Comparison of ENCODE assay signal across 8 cellular contexts in the genomic region with DNA sequence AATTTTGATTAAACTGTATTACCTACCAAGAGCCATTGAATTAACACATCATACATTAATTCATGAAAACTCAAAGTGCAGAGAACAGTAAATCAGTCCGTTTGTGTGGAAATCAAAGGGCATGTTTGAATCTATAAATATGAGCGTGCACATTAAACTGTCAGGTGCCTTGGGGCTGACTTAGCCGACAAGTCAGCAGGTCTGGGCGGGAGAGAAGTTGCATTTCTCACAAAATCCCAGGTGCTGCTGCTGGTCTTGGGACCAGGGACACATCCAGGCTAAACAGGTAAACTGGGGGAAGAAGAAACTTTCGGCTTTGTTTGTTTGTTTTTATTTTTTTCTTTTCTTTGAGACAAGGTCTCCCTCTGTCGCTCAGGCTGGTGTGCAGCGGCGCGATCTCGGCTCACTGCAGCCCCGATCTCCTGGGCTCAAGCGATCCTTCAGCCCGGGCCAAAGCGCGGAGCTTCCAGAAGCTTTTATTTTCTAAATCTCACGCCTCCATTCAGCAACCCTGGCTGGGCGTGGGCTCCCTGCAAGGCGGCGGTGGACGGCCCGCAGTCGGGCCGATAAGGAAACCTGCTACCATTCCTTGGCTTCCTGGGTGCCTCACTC.
DNase-seq lines count a peak whose midpoint lies in the region; ATAC-seq and TF ChIP-seq lines count a peak whose summit lies in the region.

No MANE protein-coding gene starts in this region.

- intact Hi-C loops in mammary epithelial cell (cut with micrococcal nuclease) = loop anchor here (1.0 to 5.0 kb wide), 4 partner anchors 198 to 366 kb away; no protein-coding TSS in a partner anchor

- DNase-seq in DMS 273 treated with DMSO at 0.1 percent for 48 hours (lab: John Stamatoyannopoulos, UW) (peak; percentile 40), NCI-H748 treated with DMSO at 0.1 percent for 48 hours (lab: John Stamatoyannopoulos, UW) (peak; percentile 46), mammary epithelial cell (no peak), left kidney (ENCODE audit: low read depth, low spot score) (peak; percentile 87), superior temporal gyrus (ENCODE audit: extremely low spot score) (peak; percentile 81)
- DNase-seq in activated effector memory CD4-positive, alpha-beta T cell treated with anti-CD3 and anti-CD28 coated beads, Interleukin-2, amount 50 U/mL, for 16 hours = no peak

- H4K20me1 ChIP-seq in mammary epithelial cell (ENCODE audit: insufficient read depth, low read length) = no peaks in the 10 kb centered on the region

- H3K9me3 ChIP-seq in mammary epithelial cell (replicated peaks; ENCODE audit: insufficient read depth, low read length) = peaks cover 4% of the 10 kb centered on the region

- H3K36me3 ChIP-seq in mammary epithelial cell (ENCODE audit: insufficient read depth, low read length) = no peaks in the 10 kb centered on the region

- H3K9ac ChIP-seq in mammary epithelial cell (ENCODE audit: insufficient read depth, low read length) = peak overlapping the region; percentile 63

- no peaks in the 10 kb centered on the region for H3K27me3 ChIP-seq in mammary epithelial cell (ENCODE audit: insufficient read depth, low read length)

- H3K4me3 ChIP-seq in mammary epithelial cell (replicated peaks in 1 of 3; ENCODE audit: insufficient read depth in 1 of 3, low read depth in 2 of 3, low read length in 3 of 3) = peak overlapping the region; percentile 77 to 94 (median 87)

- peak; percentile 25 for ATAC-seq in GM19324 (IDR thresholded peaks at IDR 0.05; ENCODE audit: low FRiP score, unreplicated experiment)
- peak; percentile 35 for ATAC-seq in HG03175 (IDR thresholded peaks at IDR 0.05; ENCODE audit: unreplicated experiment)

- peak; percentile 23 to 53 for TF ChIP-seq CTCF in mammary epithelial cell (conservative IDR thresholded peaks at IDR 0.05 in 1 of 2, IDR thresholded peaks at IDR 0.05 in 1 of 2; ENCODE audit: extremely low read depth in 1 of 2, insufficient read depth in 1 of 2, low read depth in 1 of 2, low read length in 2 of 2)

- in situ Hi-C loops in mammary epithelial cell (cut with MboI; ENCODE audit: low sequenced_read_pairs in 2 of 2) = loop anchor here (5.0 to 10.0 kb wide), 2 partner anchors 360 to 363 kb away; partner anchors contain the start of gene ERCC4 (in 2 of the 2)

- peak overlapping the region; percentile 31 for H3K27ac ChIP-seq in mammary epithelial cell (ENCODE audit: insufficient read depth, low read depth, low read length)

- WGBS in mammary epithelial cell (ENCODE audit: low coverage, missing lambda C conversion rate) = 3% methylated on average over 22 of the region's 23 CpGs

- H2AFZ ChIP-seq in mammary epithelial cell (ENCODE audit: low read depth, low read length) = peak overlapping the region; percentile 95

- BruUV-seq in mammary epithelial cell (replicated peaks; lab: Mats Ljungman, UMichigan) = no TSS peak

- H3K4me1 ChIP-seq in mammary epithelial cell (ENCODE audit: insufficient read depth, low read length) = peaks cover 6% of the 10 kb centered on the region

- H3K4me2 ChIP-seq in mammary epithelial cell (ENCODE audit: insufficient read depth, low read depth, low read length) = peak overlapping the region; percentile 72

- CTCF ChIA-PET in mammary epithelial cell (lab: Charles Lee; ENCODE audit: low non-redundant PET) = interaction anchor here (0.6 to 1.1 kb wide), 3 partner anchors 46 to 361 kb away, joined by 3 to 8 read pairs (median 5); no protein-coding TSS in a partner anchor

- no peaks in the 10 kb centered on the region for H3K79me2 ChIP-seq in mammary epithelial cell (ENCODE audit: insufficient read depth, low read length)

- dilution Hi-C loops in mammary epithelial cell (cut with HindIII; ENCODE audit: low sequenced_read_pairs) = no loop called here

Comparison
In these comparisons a context has a peak if more than half of its experiments do, and no peak if none do; other contexts are left out.
1. DNase-seq: peak in DMS 273 treated with DMSO at 0.1 percent for 48 hours (single experiment), NCI-H748 treated with DMSO at 0.1 percent for 48 hours (single experiment), left kidney (single experiment) and superior temporal gyrus (single experiment); none in mammary epithelial cell (single experiment) and activated effector memory CD4-positive, alpha-beta T cell treated with anti-CD3 and anti-CD28 coated beads, Interleukin-2, amount 50 U/mL, for 16 hours (single experiment).